In the genomic region with DNA sequence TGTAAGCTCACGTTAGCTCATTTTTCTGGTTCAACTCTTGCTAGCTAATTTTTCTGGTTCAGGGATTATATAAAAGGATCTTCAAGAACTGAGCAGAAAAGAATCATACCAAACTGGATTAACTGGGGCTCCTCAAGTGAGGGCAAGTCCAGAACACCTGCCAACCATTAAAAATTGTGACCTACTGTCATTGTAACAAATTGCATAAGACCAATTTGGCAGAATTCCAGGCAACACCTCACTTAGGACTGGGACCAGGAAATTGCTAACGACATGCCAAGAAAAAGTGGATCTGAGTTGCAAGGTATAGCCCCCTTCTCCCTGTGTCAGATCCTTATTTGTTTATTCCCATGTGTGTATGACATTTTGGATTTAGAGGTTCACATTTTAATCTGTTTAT, we compare ENCODE assay signal across 11 cellular contexts.
DNase-seq lines count a peak whose midpoint lies in the region; ATAC-seq and TF ChIP-seq lines count a peak whose summit lies in the region.
"Had no signal": no experiment of that assay in that cellular context is flagged by ENCODE, and none has a peak within 500 bp of the region (broad histone marks: within the 10 kb centered on the region; RNA-seq: fewer than 3 reads in every experiment).

No MANE protein-coding gene starts in this region.

- ATAC-seq in upper lobe of right lung, result no peak
- no peak for ATAC-seq in GM21360 (IDR thresholded peaks at IDR 0.05; ENCODE audit: unreplicated experiment)

- H3K4me1 ChIP-seq in adipocyte (ENCODE audit: control insufficient read depth, insufficient read depth, low read length) (peaks cover 5% of the 10 kb centered on the region), upper lobe of right lung (peaks cover 13% of the 10 kb centered on the region)

- DNase-seq in DMS153 (lab: John Stamatoyannopoulos, UW) (peak; percentile 80), NCI-H2029 (lab: John Stamatoyannopoulos, UW) (peak; percentile 42), adipocyte (ENCODE audit: low read depth) (peak; percentile 15), left kidney (ENCODE audit: low read depth, low spot score) (peak; percentile 19), upper lobe of right lung (no peak), hypothalamus (lab: John Stamatoyannopoulos, UW) (no peak), cerebellum (ENCODE audit: low spot score) (no peak)
- DNase-seq: activated CD4-positive, CD25-positive, alpha-beta regulatory T cell treated with anti-CD3 and anti-CD28 coated beads, Interleukin-2, amount 50 U/mL, for 72 hours; CD4-positive, CD25-positive, alpha-beta regulatory T cell; H7 had no signal

- H3K27me3 ChIP-seq in adipocyte (replicated peaks; ENCODE audit: control insufficient read depth, insufficient read depth, low read length) (no peaks in the 10 kb centered on the region), upper lobe of right lung (no peaks in the 10 kb centered on the region)

- intact Hi-C loops in upper lobe of right lung (cut with DNase I), result no loop called here

- H3K4me3 ChIP-seq in adipocyte (ENCODE audit: low read length) (no peak overlapping the region), upper lobe of right lung (no peak overlapping the region)

- H3K9me3 ChIP-seq in adipocyte (ENCODE audit: control insufficient read depth, low read length) (peaks cover 4% of the 10 kb centered on the region), upper lobe of right lung (no peaks in the 10 kb centered on the region)

- H3K36me3 ChIP-seq in adipocyte (ENCODE audit: control insufficient read depth, insufficient read depth, low read length, severe bottlenecking), result no peaks in the 10 kb centered on the region
- H3K36me3 ChIP-seq in upper lobe of right lung, result no peaks in the 10 kb centered on the region

- H3K9ac ChIP-seq in adipocyte (ENCODE audit: low read length), result no peak overlapping the region

- H3K27ac ChIP-seq in upper lobe of right lung, result no peak overlapping the region

- TF ChIP-seq CTCF in upper lobe of right lung (IDR thresholded peaks at IDR 0.05), result no peak

Comparison
In these comparisons a context has a peak if more than half of its experiments do, and no peak if none do; other contexts are left out.
1. DNase-seq: peak in DMS153 (single experiment), NCI-H2029 (single experiment), adipocyte (single experiment) and left kidney (single experiment); none in upper lobe of right lung (single experiment), hypothalamus (0 of 51) and cerebellum (single experiment).